8 cellular contexts compared by ENCODE assay signal in the genomic region with DNA sequence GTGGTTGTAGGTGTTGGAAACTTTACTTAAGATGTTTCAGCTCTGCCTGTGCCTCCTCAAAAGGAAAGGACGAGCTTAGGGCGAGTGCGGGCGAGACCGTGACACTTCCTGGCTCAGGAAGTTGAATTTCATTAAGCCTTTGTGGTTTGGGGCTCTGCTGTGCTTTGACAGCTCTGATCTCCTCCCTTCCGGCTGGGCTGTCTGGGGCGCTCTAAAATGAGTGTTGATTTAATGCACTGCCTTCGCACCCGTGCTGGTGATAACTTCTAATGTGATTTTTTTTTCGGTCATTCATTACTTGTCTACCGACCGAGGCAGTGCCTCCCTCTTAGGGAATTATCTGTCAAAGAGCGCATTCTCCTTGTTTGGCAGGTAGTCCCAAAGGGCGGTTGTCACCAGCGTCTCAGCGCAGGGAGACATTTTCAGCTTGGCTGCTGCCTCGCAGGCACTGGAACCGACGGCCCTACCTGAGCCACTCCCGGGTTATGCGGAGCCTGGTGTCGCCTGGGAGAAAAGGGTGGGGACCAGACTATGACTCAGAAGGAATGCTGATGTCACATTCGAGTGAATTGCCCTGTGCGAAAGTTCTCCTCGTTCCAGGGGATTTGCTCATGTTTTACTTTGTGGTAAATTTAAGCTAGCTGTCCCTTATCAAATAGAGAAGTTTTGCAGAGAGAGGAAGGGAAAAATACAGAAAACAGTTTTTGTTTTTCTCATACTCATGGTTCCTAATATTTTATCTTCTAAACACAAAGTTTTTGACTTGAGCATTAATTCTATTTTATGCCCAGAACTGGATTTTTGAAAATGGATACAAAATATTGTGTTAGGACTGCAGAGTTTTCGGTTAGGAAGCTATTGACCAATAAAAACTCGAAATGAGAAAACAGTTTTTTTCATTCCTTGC. TPM values are rescaled to one million over a fixed set of nuclear protein-coding genes. Genes with fewer than 3 reads are reported as not detected.
DNase-seq lines count a peak whose midpoint lies in the region; FAIRE-seq and TF ChIP-seq lines count a peak whose summit lies in the region.

No MANE protein-coding gene starts in this region.

- peaks cover 10% of the 10 kb centered on the region for H4K20me1 ChIP-seq in MM.1S (ENCODE audit: insufficient read depth, low read length)
- peaks cover 17% of the 10 kb centered on the region for H4K20me1 ChIP-seq in astrocyte (ENCODE audit: insufficient read depth, low read length)

- peak overlapping the region; percentile 54 for H3K4me3 ChIP-seq in HAP-1
- H3K4me3 ChIP-seq in MM.1S (ENCODE audit: low read length) = peak overlapping the region; percentile 74
- H3K4me3 ChIP-seq in astrocyte (ENCODE audit: insufficient read depth, low read depth, low read length) = peak overlapping the region; percentile 83

- CTCF ChIA-PET in GM10248 (lab: Yijun Ruan, JAX) = interaction anchor here (0.8 to 5.9 kb wide), 13 partner anchors 10 to 380 kb away, joined by 3 to 64 read pairs (median 5); no protein-coding TSS in a partner anchor

- POLR2A ChIA-PET in GM10248 (lab: Yijun Ruan, JAX) = no interaction called here

- peak overlapping the region; percentile 84 for H3K4me2 ChIP-seq in MM.1S (ENCODE audit: low read depth, low read length)
- H3K4me2 ChIP-seq in astrocyte (ENCODE audit: low read length) = peak overlapping the region; percentile 85

- no peaks in the 10 kb centered on the region for H3K27me3 ChIP-seq in HAP-1 (ENCODE audit: low read depth)
- no peaks in the 10 kb centered on the region for H3K27me3 ChIP-seq in MM.1S (replicated peaks; ENCODE audit: insufficient read depth, low read length)
- H3K27me3 ChIP-seq in astrocyte (ENCODE audit: insufficient read depth, low read length) = no peaks in the 10 kb centered on the region

- H3F3A ChIP-seq in MM.1S (ENCODE audit: insufficient read depth, low read length) = peaks cover 18% of the 10 kb centered on the region

- peak; percentile 92 for FAIRE-seq in astrocyte (lab: Jason Lieb, UNC)

- TF ChIP-seq CTCF in GM10248 (IDR thresholded peaks at IDR 0.05; ENCODE audit: control extremely low read depth, extremely low read depth, low read depth, missing control alignments) (no peak), MM.1S (IDR thresholded peaks at IDR 0.05; ENCODE audit: low read length) (no peak), astrocyte (IDR thresholded peaks at IDR 0.05; ENCODE audit: insufficient read depth, low read depth, low read length) (no peak)

- peak overlapping the region; percentile 96 for H3K4me3 Mint-ChIP-seq in T-helper 2 cell treated with Interferon-gamma antibody and Interleukin-4, amounts not matched to agents 5 μg/mL and 100 μg/mL, for 36 hours
- peak overlapping the region; percentile 92 for H3K4me3 Mint-ChIP-seq in astrocyte (ENCODE audit: unreplicated experiment)

- no peaks in the 10 kb centered on the region for H3K9me3 ChIP-seq in HAP-1
- no peaks in the 10 kb centered on the region for H3K9me3 ChIP-seq in MM.1S (replicated peaks; ENCODE audit: insufficient read depth, low read length)
- no peaks in the 10 kb centered on the region for H3K9me3 ChIP-seq in astrocyte (ENCODE audit: insufficient read depth, low read depth, low read length)

- no peaks in the 10 kb centered on the region for H3K27me3 Mint-ChIP-seq in T-helper 2 cell treated with Interferon-gamma antibody and Interleukin-4, amounts not matched to agents 5 μg/mL and 100 μg/mL, for 36 hours (ENCODE audit: low read depth)
- H3K27me3 Mint-ChIP-seq in astrocyte (ENCODE audit: low read depth, unreplicated experiment) = no peaks in the 10 kb centered on the region

- H3K36me3 ChIP-seq in HAP-1 (replicated peaks) = no peaks in the 10 kb centered on the region
- H3K36me3 ChIP-seq in MM.1S (replicated peaks; ENCODE audit: insufficient read depth, low read length) = no peaks in the 10 kb centered on the region; the same call in 1 of the 2 replicates
- no peaks in the 10 kb centered on the region for H3K36me3 ChIP-seq in astrocyte (ENCODE audit: insufficient read depth, low read length)

- peak overlapping the region; percentile 94 for H3K27ac Mint-ChIP-seq in T-helper 2 cell treated with Interferon-gamma antibody and Interleukin-4, amounts not matched to agents 5 μg/mL and 100 μg/mL, for 36 hours
- peak overlapping the region; percentile 96 for H3K27ac Mint-ChIP-seq in astrocyte (ENCODE audit: unreplicated experiment)

- H3K4me1 Mint-ChIP-seq in T-helper 2 cell treated with Interferon-gamma antibody and Interleukin-4, amounts not matched to agents 5 μg/mL and 100 μg/mL, for 36 hours (ENCODE audit: low read depth) = peaks cover 48% of the 10 kb centered on the region
- H3K4me1 Mint-ChIP-seq in astrocyte (ENCODE audit: low read depth, unreplicated experiment) = peaks cover 17% of the 10 kb centered on the region

- H3K79me2 ChIP-seq in MM.1S (ENCODE audit: low read length) = peaks cover 51% of the 10 kb centered on the region
- peaks cover 55% of the 10 kb centered on the region for H3K79me2 ChIP-seq in astrocyte (ENCODE audit: insufficient read depth, low read length)

- DNase-seq in GM10248 (ENCODE audit: extremely low spot score) = peak; percentile 59
- DNase-seq in HAP-1 (ENCODE audit: low spot score in 2 of 2) = peak; percentile 50 to 73
- DNase-seq in MM.1S = peak; percentile 96
- DNase-seq in T-helper 2 cell treated with Interferon-gamma antibody and Interleukin-4, amounts not matched to agents 5 μg/mL and 100 μg/mL, for 36 hours (ENCODE audit: low spot score) = peak; percentile 68
- peak; percentile 91 for DNase-seq in astrocyte (ENCODE audit: low read depth)
- DNase-seq in iPS-NIHi11 (ENCODE audit: low spot score) = peak; percentile 71
- peak; percentile 59 for DNase-seq in stimulated activated CD4-positive, alpha-beta T cell treated with anti-CD3 and anti-CD28 coated beads, Interleukin-12 subunit alpha, Interleukin-12 subunit beta, amount 100 ng/mL, for 4 hours
- no peak for DNase-seq in cerebellar cortex (ENCODE audit: low spot score)

- H3K9me3 Mint-ChIP-seq in T-helper 2 cell treated with Interferon-gamma antibody and Interleukin-4, amounts not matched to agents 5 μg/mL and 100 μg/mL, for 36 hours = peaks cover 5% of the 10 kb centered on the region
- no peaks in the 10 kb centered on the region for H3K9me3 Mint-ChIP-seq in astrocyte (ENCODE audit: unreplicated experiment)

- H2AFZ ChIP-seq in MM.1S (ENCODE audit: low read length) (peak overlapping the region; percentile 63), astrocyte (ENCODE audit: low read depth, low read length) (no peak overlapping the region)

- H3K36me3 Mint-ChIP-seq in T-helper 2 cell treated with Interferon-gamma antibody and Interleukin-4, amounts not matched to agents 5 μg/mL and 100 μg/mL, for 36 hours (ENCODE audit: low read depth) = peaks cover 30% of the 10 kb centered on the region
- H3K36me3 Mint-ChIP-seq in astrocyte (ENCODE audit: low read depth, unreplicated experiment) = no peaks in the 10 kb centered on the region

- H3K4me1 ChIP-seq in HAP-1 (peaks cover 5% of the 10 kb centered on the region; the same call in 1 of the 2 replicates), MM.1S (ENCODE audit: low read length) (peaks cover 14% of the 10 kb centered on the region; the same call in 1 of the 2 replicates), astrocyte (ENCODE audit: insufficient read depth, low read length) (peaks cover 23% of the 10 kb centered on the region)

- H3K9me2 ChIP-seq in MM.1S (replicated peaks; ENCODE audit: insufficient read depth, low read length) = no peaks in the 10 kb centered on the region

- peak overlapping the region; percentile 81 for H3K9ac ChIP-seq in MM.1S (ENCODE audit: low read length)
- H3K9ac ChIP-seq in astrocyte (ENCODE audit: low read length) = peak overlapping the region; percentile 98

- peak overlapping the region; percentile 85 for H3K27ac ChIP-seq in MM.1S (ENCODE audit: low read length)
- peak overlapping the region; percentile 97 for H3K27ac ChIP-seq in astrocyte (ENCODE audit: low read depth, low read length)

- in situ Hi-C loops in HAP-1 (cut with MboI; ENCODE audit: low sequenced_read_pairs) = no loop called here

RNA-seq across cellular contexts. Expression of gene TES, which starts 0.9 kb away (rescaled TPM):
- 179 and 184 TPM in 2 replicates for total RNA-seq in astrocyte
